In genomic region chr5:74772359-74772758, GRCh38 we compare ENCODE assay signal across 18 cellular contexts. TPM values are rescaled to one million over a fixed set of nuclear protein-coding genes. Genes with fewer than 3 reads are reported as not detected.
DNase-seq lines count a peak whose midpoint lies in the region; ATAC-seq, FAIRE-seq and TF ChIP-seq lines count a peak whose summit lies in the region.
"Had no signal": no experiment of that assay in that cellular context is flagged by ENCODE, and none has a peak within 500 bp of the region (broad histone marks: within the 10 kb centered on the region; RNA-seq: fewer than 3 reads in every experiment).

No MANE protein-coding gene starts in this region.

- H4K20me1 ChIP-seq in K562 (replicated peaks; ENCODE audit: control insufficient read depth, insufficient read depth, low read length): peaks cover 5% of the 10 kb centered on the region; the same call in 1 of the 2 replicates

- WGBS in K562 (ENCODE audit: insufficient coverage, low coverage, missing lambda C conversion rate): 91% methylated on average over 7 of the region's 7 CpGs

- in situ Hi-C loops in K562 (cut with MboI): no loop called here

- POLR2A ChIA-PET in CD4-positive, alpha-beta T cell (lab: Charles Lee): no interaction called here
- POLR2A ChIA-PET in K562 (lab: Yijun Ruan, JAX): no interaction called here
- POLR2A ChIA-PET in CD8-positive, alpha-beta T cell (lab: Charles Lee): interaction anchor here (0.6 kb wide), 1 partner anchor 28 kb away, joined by 3 read pairs; no protein-coding TSS in a partner anchor

- peaks cover 76% of the 10 kb centered on the region for H3K36me3 Mint-ChIP-seq in CD4-positive, alpha-beta T cell (ENCODE audit: low read depth)
- peaks cover 62% of the 10 kb centered on the region for H3K36me3 Mint-ChIP-seq in CD8-positive, alpha-beta T cell

- no peak overlapping the region for H2AFZ ChIP-seq in K562 (ENCODE audit: low read depth, low read length)

- H3K27ac Mint-ChIP-seq in CD4-positive, alpha-beta T cell: no peak overlapping the region
- H3K27ac Mint-ChIP-seq in CD8-positive, alpha-beta T cell: no peak overlapping the region
- H3K27ac Mint-ChIP-seq: activated naive CD8-positive, alpha-beta T cell treated with anti-CD3 and anti-CD28 coated beads, Interleukin-2, amount 10 ng/mL, durations not matched to agents 7 days and 5 days had no signal

- no peak for ATAC-seq in CD4-positive, alpha-beta T cell (ENCODE audit: poor library complexity)
- ATAC-seq in K562 (no peak), left lung (peak; percentile 32), HG03460 (IDR thresholded peaks at IDR 0.05; ENCODE audit: unreplicated experiment) (no peak)
- ATAC-seq in CD8-positive, alpha-beta T cell: no peak
- ATAC-seq: activated CD4-positive, CD25-positive, alpha-beta regulatory T cell treated with anti-CD3 and anti-CD28 coated beads, Interleukin-2, amount 50 U/mL, for 24 hours; body of pancreas; left ventricle myocardium superior; Right ventricle myocardium inferior had no signal

- H3K36me3 ChIP-seq in K562 (ENCODE audit: control insufficient read depth, insufficient read depth, low read length) (peaks cover 78% of the 10 kb centered on the region), left lung (peaks cover 0 to 84% of the 10 kb centered on the region in 2 donors)
- peaks cover 23% of the 10 kb centered on the region for H3K36me3 ChIP-seq in CD8-positive, alpha-beta T cell (ENCODE audit: insufficient read depth, low read length)

- H3K27ac ChIP-seq in CD4-positive, alpha-beta T cell (ENCODE audit: low read depth, low read length): no peak overlapping the region
- H3K27ac ChIP-seq in K562 (ENCODE audit: extremely low read depth, low read depth, low read length) (no peak overlapping the region), left lung (no peak overlapping the region)
- H3K27ac ChIP-seq in CD8-positive, alpha-beta T cell (ENCODE audit: low read depth, low read length): no peak overlapping the region
- H3K27ac ChIP-seq: body of pancreas, suprapubic skin, vagina had no signal

- peaks cover 10% of the 10 kb centered on the region for H3K4me1 Mint-ChIP-seq in CD4-positive, alpha-beta T cell (ENCODE audit: low read depth)
- peaks cover 17% of the 10 kb centered on the region for H3K4me1 Mint-ChIP-seq in CD8-positive, alpha-beta T cell (ENCODE audit: low read depth)

- TF ChIP-seq EP300 in K562 (IDR thresholded peaks at IDR 0.05; ENCODE audit: low read length): no peak

- H3K4me3 ChIP-seq in K562 (no peak overlapping the region), left lung (no peak overlapping the region)
- no peak overlapping the region for H3K4me3 ChIP-seq in CD8-positive, alpha-beta T cell (ENCODE audit: low read depth, low read length)
- H3K4me3 ChIP-seq: body of pancreas, suprapubic skin, vagina had no signal

- H3K9ac ChIP-seq in K562 (ENCODE audit: insufficient read depth in 1 of 2, low read depth in 2 of 2, low read length in 2 of 2): no peak overlapping the region

- H3K9me3 Mint-ChIP-seq in CD4-positive, alpha-beta T cell: no peaks in the 10 kb centered on the region
- H3K9me3 Mint-ChIP-seq in CD8-positive, alpha-beta T cell: no peaks in the 10 kb centered on the region
- H3K9me3 Mint-ChIP-seq: activated naive CD8-positive, alpha-beta T cell treated with anti-CD3 and anti-CD28 coated beads, Interleukin-2, amount 10 ng/mL, durations not matched to agents 7 days and 5 days; CD4-positive, alpha-beta memory T cell had no signal

- intact Hi-C loops in CD4-positive, alpha-beta T cell (cut with DNase I, micrococcal nuclease): no loop called here
- intact Hi-C loops in K562 (cut with micrococcal nuclease) (no loop called here), left lung (cut with DNase I) (no loop called here)
- intact Hi-C loops in CD8-positive, alpha-beta T cell (cut with DNase I, micrococcal nuclease): no loop called here

- H3K27me3 ChIP-seq in CD4-positive, alpha-beta T cell (ENCODE audit: control insufficient read depth, insufficient read depth, low read length): no peaks in the 10 kb centered on the region
- no peaks in the 10 kb centered on the region for H3K27me3 ChIP-seq in K562 (ENCODE audit: control insufficient read depth in 2 of 2, insufficient read depth in 2 of 2, low read length in 2 of 2)
- no peaks in the 10 kb centered on the region for H3K27me3 ChIP-seq in left lung
- H3K27me3 ChIP-seq in CD8-positive, alpha-beta T cell (ENCODE audit: insufficient read depth, low read length): no peaks in the 10 kb centered on the region
- H3K27me3 ChIP-seq: body of pancreas, suprapubic skin, vagina had no signal

- H3K4me1 ChIP-seq in K562 (replicated peaks in 1 of 2; ENCODE audit: control insufficient read depth in 2 of 2, insufficient read depth in 2 of 2, low read length in 2 of 2) (peaks cover 0 to 4% of the 10 kb centered on the region in 2 experiments; a peak in 2 of 5 replicates), left lung (peaks cover 7 to 13% of the 10 kb centered on the region in 2 donors)
- H3K4me1 ChIP-seq in CD8-positive, alpha-beta T cell (ENCODE audit: insufficient read depth, low read length): peaks cover 11% of the 10 kb centered on the region

- no peak overlapping the region for H3K4me2 ChIP-seq in K562 (ENCODE audit: insufficient read depth, low read length)

- DNase-seq in CD4-positive, alpha-beta T cell: no peak
- DNase-seq in HCEC 1CT (peak; percentile 51), K562 (ENCODE audit: extremely low read depth in 1 of 4, low spot score in 3 of 4) (no peak), left lung (no peak), kidney glomerular epithelial cell (lab: John Stamatoyannopoulos, UW) (no peak)
- DNase-seq in CD8-positive, alpha-beta T cell: no peak
- DNase-seq: activated naive CD8-positive, alpha-beta T cell treated with anti-CD3 and anti-CD28 coated beads, Interleukin-2, amount 10 ng/mL, durations not matched to agents 7 days and 5 days; body of pancreas; CD4-positive, alpha-beta memory T cell; cortex of kidney; left ventricle myocardium superior; NCI-H1694 treated with DMSO at 0.1 percent for 48 hours; SW 1271 had no signal

- peaks cover 19% of the 10 kb centered on the region for H3K79me2 ChIP-seq in K562 (ENCODE audit: control insufficient read depth, insufficient read depth, low read length)

- TF ChIP-seq RAD21 in K562 (CRISPR knock-in tag; conservative IDR thresholded peaks at IDR 0.05 in 1 of 2, IDR thresholded peaks at IDR 0.05 in 1 of 2): no peak

- CTCF ChIA-PET in CD4-positive, alpha-beta T cell (lab: Charles Lee): no interaction called here
- CTCF ChIA-PET in K562 (lab: Yijun Ruan, JAX; ENCODE audit: low intra/inter-chr PET ratio): no interaction called here
- CTCF ChIA-PET in CD8-positive, alpha-beta T cell (lab: Charles Lee): no interaction called here

- H3K27me3 Mint-ChIP-seq in CD4-positive, alpha-beta T cell: no peaks in the 10 kb centered on the region
- H3K27me3 Mint-ChIP-seq in CD8-positive, alpha-beta T cell (ENCODE audit: low read depth): no peaks in the 10 kb centered on the region
- H3K27me3 Mint-ChIP-seq: activated naive CD8-positive, alpha-beta T cell treated with anti-CD3 and anti-CD28 coated beads, Interleukin-2, amount 10 ng/mL, durations not matched to agents 7 days and 5 days; CD4-positive, alpha-beta memory T cell had no signal

- TF ChIP-seq CTCF in CD4-positive, alpha-beta T cell (IDR thresholded peaks at IDR 0.05): no peak
- TF ChIP-seq CTCF in K562 (IDR thresholded peaks at IDR 0.05 in 2 of 3, conservative IDR thresholded peaks at IDR 0.05 in 1 of 3; ENCODE audit: insufficient read depth in 2 of 3, low read depth in 1 of 3, low read length in 3 of 3) (no peak), left lung (IDR thresholded peaks at IDR 0.05) (no peak)
- no peak for TF ChIP-seq CTCF in CD8-positive, alpha-beta T cell (IDR thresholded peaks at IDR 0.05)

- H3K4me3 Mint-ChIP-seq in CD4-positive, alpha-beta T cell: peak overlapping the region; percentile 13
- no peak overlapping the region for H3K4me3 Mint-ChIP-seq in CD8-positive, alpha-beta T cell
- H3K4me3 Mint-ChIP-seq: activated naive CD8-positive, alpha-beta T cell treated with anti-CD3 and anti-CD28 coated beads, Interleukin-2, amount 10 ng/mL, durations not matched to agents 7 days and 5 days had no signal

- no peak for FAIRE-seq in K562 (lab: Jason Lieb, UNC)

- BruUV-seq in K562 (replicated peaks; lab: Mats Ljungman, UMichigan): no TSS peak

- no peaks in the 10 kb centered on the region for H3K9me3 ChIP-seq in CD4-positive, alpha-beta T cell (ENCODE audit: control insufficient read depth, low read length)
- no peaks in the 10 kb centered on the region for H3K9me3 ChIP-seq in K562 (replicated peaks; ENCODE audit: control insufficient read depth, insufficient read depth, low read depth, low read length)
- no peaks in the 10 kb centered on the region for H3K9me3 ChIP-seq in left lung
- H3K9me3 ChIP-seq in CD8-positive, alpha-beta T cell (ENCODE audit: low read length): no peaks in the 10 kb centered on the region
- H3K9me3 ChIP-seq: body of pancreas, suprapubic skin, vagina had no signal

- no peaks in the 10 kb centered on the region for H3K9me1 ChIP-seq in K562 (ENCODE audit: control insufficient read depth, insufficient read depth, low read length)

- TF ChIP-seq POLR2A in K562 (conservative IDR thresholded peaks at IDR 0.05): no peak

RNA-seq across cellular contexts. Expression of gene NSA2, which starts 5.3 kb away (rescaled TPM):
- total RNA-seq in CD4-positive, alpha-beta T cell: 100 to 1,000 TPM; 190 to 200 TPM
- 14.8 and 46.0 TPM in 2 replicates for total RNA-seq in K562 (2011; cell fraction: chromatin; rRNA removed; ENCODE audit: low replicate concordance)
- 10.8 and 12.2 TPM in 2 replicates for total RNA-seq in K562 (2011; cell fraction: nucleolus; rRNA removed)
- 22.1 and 23.6 TPM in 2 replicates for total RNA-seq in K562 (2011; cell fraction: nucleoplasm; rRNA removed)
- 159 and 238 TPM in 2 replicates for total RNA-seq in K562 (2014; rRNA removed)
- 183 and 199 TPM in 2 replicates for total RNA-seq in K562 (2014; rRNA removed; fragmentation: Illumina TruSeq; extraction: Trizol)
- 200 and 220 TPM in 2 replicates for total RNA-seq in K562 (2015; rRNA removed; fragmentation: Illumina TruSeq; extraction: Trizol)
- 77.8 and 88.5 TPM in 2 replicates for total RNA-seq in K562 (2021)
- 64.9 and 80.5 TPM in 2 replicates for polyA plus RNA-seq in K562 (2011; rRNA removed)
- 7.5 and 23.4 TPM in 2 replicates for polyA plus RNA-seq in K562 (2011; cell fraction: cytosol; rRNA removed)
- 11.5 and 15.7 TPM in 2 replicates for polyA plus RNA-seq in K562 (2011; cell fraction: nucleus; rRNA removed)
- 62.1 and 91.9 TPM in 2 replicates for polyA plus RNA-seq in K562 (2012)
- polyA plus RNA-seq in K562 (2014; fragmentation: Illumina TruSeq; extraction: Trizol): 167 and 246 TPM in 2 replicates
- polyA plus RNA-seq in K562 (2014; fragmentation: Nextera tagmentation; extraction: Ambion mirVana): 10 to 100 TPM; 60.2 to 67.6 TPM
- 212 and 245 TPM in 2 replicates for polyA plus RNA-seq in K562 (2014; rRNA removed)
- 46.7 and 46.8 TPM in 2 replicates for polyA minus RNA-seq in K562 (2011; rRNA and poly(A)+ RNA removed)
- 32.4 and 35.2 TPM in 2 replicates for polyA minus RNA-seq in K562 (2011; cell fraction: cytosol; rRNA and poly(A)+ RNA removed)
- polyA minus RNA-seq in K562 (2011; cell fraction: nucleus; rRNA and poly(A)+ RNA removed): 7.8 and 24.8 TPM in 2 replicates
- 10 to 100 TPM; 43.8 TPM for total RNA-seq in left lung
- 100 to 1,000 TPM; 142 TPM for total RNA-seq in CD8-positive, alpha-beta T cell

RNA-seq across cellular contexts. Expression of gene GFM2, which starts 5.4 kb away (rescaled TPM):
- 10 to 100 TPM; 10.9 to 12.3 TPM for total RNA-seq in CD4-positive, alpha-beta T cell
- total RNA-seq in K562 (2011; cell fraction: chromatin; rRNA removed; ENCODE audit: low replicate concordance): 29.7 and 79.4 TPM in 2 replicates
- 20.7 and 24.3 TPM in 2 replicates for total RNA-seq in K562 (2011; cell fraction: nucleolus; rRNA removed)
- 28.7 and 32.6 TPM in 2 replicates for total RNA-seq in K562 (2011; cell fraction: nucleoplasm; rRNA removed)
- total RNA-seq in K562 (2014; rRNA removed) (45.8 and 49.0 TPM in 2 replicates), K562 (2014; rRNA removed; fragmentation: Illumina TruSeq; extraction: Trizol) (54.2 and 59.7 TPM in 2 replicates), K562 (2015; rRNA removed; fragmentation: Illumina TruSeq; extraction: Trizol) (46.7 and 52.9 TPM in 2 replicates), K562 (2021) (39.0 and 42.3 TPM in 2 replicates), left lung (10 to 100 TPM; 23.4 to 23.9 TPM)
- polyA plus RNA-seq in K562 (2011; rRNA removed) (62.7 and 78.2 TPM in 2 replicates), K562 (2014; fragmentation: Illumina TruSeq; extraction: Trizol) (45.3 and 52.5 TPM in 2 replicates), K562 (2014; fragmentation: Nextera tagmentation; extraction: Ambion mirVana) (10 to 100 TPM; 32.8 to 74.3 TPM), K562 (2014; rRNA removed) (44.9 and 54.0 TPM in 2 replicates)
- 18.1 and 35.5 TPM in 2 replicates for polyA plus RNA-seq in K562 (2011; cell fraction: cytosol; rRNA removed)
- polyA plus RNA-seq in K562 (2011; cell fraction: nucleus; rRNA removed): 61.7 and 103 TPM in 2 replicates
- 26.8 and 27.7 TPM in 2 replicates for polyA plus RNA-seq in K562 (2012)
- 93.2 and 99.3 TPM in 2 replicates for polyA minus RNA-seq in K562 (2011; rRNA and poly(A)+ RNA removed)
- 25.5 and 29.1 TPM in 2 replicates for polyA minus RNA-seq in K562 (2011; cell fraction: cytosol; rRNA and poly(A)+ RNA removed)
- polyA minus RNA-seq in K562 (2011; cell fraction: nucleus; rRNA and poly(A)+ RNA removed): 40.1 and 86.1 TPM in 2 replicates
- 10 to 100 TPM; 11.0 to 15.0 TPM for total RNA-seq in CD8-positive, alpha-beta T cell
